Comparison of ENCODE assay signal across 8 cellular contexts in genomic region chr5:35230043-35230611, GRCh38. TPM values are rescaled to one million over a fixed set of nuclear protein-coding genes. Genes with fewer than 3 reads are reported as not detected.
DNase-seq lines count a peak whose midpoint lies in the region; ATAC-seq, FAIRE-seq and TF ChIP-seq lines count a peak whose summit lies in the region.

TSS of gene PRLR (minus strand) at chr5:35230487. CDS start at chr5:35089620, 140,867 bp downstream.

- H4K20me1 ChIP-seq in KMS-11 (ENCODE audit: insufficient read depth) (no peaks in the 10 kb centered on the region), GM12878 (ENCODE audit: control insufficient read depth, insufficient read depth) (no peaks in the 10 kb centered on the region)

- POLR2A ChIA-PET in CD4-positive, alpha-beta T cell (lab: Charles Lee) = no interaction called here
- POLR2A ChIA-PET in GM12878 (lab: Charles Lee) = interaction anchor here (0.9 to 5.7 kb wide), 8 partner anchors 9 to 206 kb away, joined by 3 to 46 read pairs (median 6); no protein-coding TSS in a partner anchor

- peaks cover 44% of the 10 kb centered on the region for H3K27me3 ChIP-seq in CD4-positive, alpha-beta T cell (ENCODE audit: control insufficient read depth, insufficient read depth, low read length)
- H3K27me3 ChIP-seq in KMS-11 (ENCODE audit: insufficient read depth, low read depth) (no peaks in the 10 kb centered on the region), GM12878 (replicated peaks in 1 of 2; ENCODE audit: control insufficient read depth in 2 of 2, insufficient read depth in 2 of 2, low read length in 1 of 2) (peaks cover 0 to 8% of the 10 kb centered on the region in 2 experiments; a peak in 2 of 4 replicates), spleen (replicated peaks in 1 of 7) (peaks cover 0 to 69% (median 25%) of the 10 kb centered on the region in 7 donors)

- CTCF ChIA-PET in CD4-positive, alpha-beta T cell (lab: Charles Lee) = no interaction called here
- CTCF ChIA-PET in GM12878 (lab: Yijun Ruan, JAX) = interaction anchor here (0.6 to 9.6 kb wide), 22 partner anchors 8 to 695 kb away, joined by 3 to 112 read pairs (median 6); no protein-coding TSS in a partner anchor

- 29% methylated on average over 32 of the region's 42 CpGs for WGBS in GM12878 (ENCODE audit: insufficient coverage, insufficient replicate concordance, low lambda C conversion rate, missing lambda C conversion rate)
- WGBS in spleen, 5 donors = 3 to 7% (median 3%) methylated on average over 20 to 42 of the region's 42 CpGs

- no peak for TF ChIP-seq RAD21 in GM12878 (IDR thresholded peaks at IDR 0.05; ENCODE audit: insufficient read depth, low read depth, low read length)

- intact Hi-C loops in CD4-positive, alpha-beta T cell (cut with DNase I, micrococcal nuclease) = no loop called here
- intact Hi-C loops in GM12878 (cut with micrococcal nuclease; ENCODE audit: unreplicated experiment) (no loop called here), spleen (cut with DNase I; ENCODE audit: low total_unique reads) (no loop called here)

- no peaks in the 10 kb centered on the region for H3K79me2 ChIP-seq in KMS-11 (ENCODE audit: insufficient read depth, low read depth)
- no peaks in the 10 kb centered on the region for H3K79me2 ChIP-seq in GM12878 (ENCODE audit: control insufficient read depth, insufficient read depth, low read length)

- H3K9ac ChIP-seq in KMS-11 = no peak within 1 kb of the TSS
- H3K9ac ChIP-seq in GM12878 (ENCODE audit: control insufficient read depth, insufficient read depth, low read length) = peak within 1 kb of the TSS; percentile 44

- no peak for DNase-seq in CD4-positive, alpha-beta T cell
- no peak for DNase-seq in GM12878 (ENCODE audit: low read depth, low spot score)
- DNase-seq in iris pigment epithelial cell (ENCODE audit: low read depth) = peak; percentile 41
- no peak for DNase-seq in spleen
- DNase-seq in NCI-H1092 treated with DMSO at 0.1 percent for 48 hours (lab: John Stamatoyannopoulos, UW) = no peak
- DNase-seq in GM19240 (ENCODE audit: insufficient read length, low spot score) = no peak

- peak within 1 kb of the TSS; percentile 81 for H2AFZ ChIP-seq in KMS-11 (ENCODE audit: low read depth)
- H2AFZ ChIP-seq in GM12878 (ENCODE audit: control insufficient read depth, low read depth, low read length) = peak within 1 kb of the TSS; percentile 64

- no peak within 1 kb of the TSS for H3K27ac Mint-ChIP-seq in CD4-positive, alpha-beta T cell

- H3K27ac ChIP-seq in CD4-positive, alpha-beta T cell (ENCODE audit: low read depth, low read length) = no peak within 1 kb of the TSS
- H3K27ac ChIP-seq in KMS-11 (no peak within 1 kb of the TSS), GM12878 (ENCODE audit: control insufficient read depth, insufficient read depth) (peak within 1 kb of the TSS; percentile 25; the same call in 1 of the 2 replicates), spleen (no peak within 1 kb of the TSS)

- H3K36me3 Mint-ChIP-seq in CD4-positive, alpha-beta T cell (ENCODE audit: low read depth) = no peaks in the 10 kb centered on the region

- H3K4me2 ChIP-seq in KMS-11 (peak within 1 kb of the TSS; percentile 57), GM12878 (ENCODE audit: control insufficient read depth, insufficient read depth) (peak within 1 kb of the TSS; percentile 90)

- no peak within 1 kb of the TSS for H3K4me3 ChIP-seq in KMS-11 (IDR thresholded peaks at IDR 0.05; ENCODE audit: insufficient read depth, low read depth, low read length)
- H3K4me3 ChIP-seq in GM12878 = peak within 1 kb of the TSS; percentile 64
- H3K4me3 ChIP-seq in spleen = peak within 1 kb of the TSS; percentile 4 to 63 (median 31)

- TSS peak; percentile 91 for BruUV-seq in GM12878 (replicated peaks; lab: Mats Ljungman, UMichigan)

- FAIRE-seq in GM12878 (lab: Jason Lieb, UNC) = no peak

- RAD21 ChIA-PET in GM12878 (lab: Charles Lee; ENCODE audit: unreplicated experiment) = interaction anchor here (0.7 to 5.7 kb wide), 24 partner anchors 9 to 694 kb away, joined by 3 to 108 read pairs (median 4); no protein-coding TSS in a partner anchor

- H3K9me3 ChIP-seq in CD4-positive, alpha-beta T cell (ENCODE audit: control insufficient read depth, low read length) = no peaks in the 10 kb centered on the region
- H3K9me3 ChIP-seq in GM12878 (replicated peaks; ENCODE audit: control insufficient read depth, insufficient read depth, low read length) (no peaks in the 10 kb centered on the region; the same call in 2 of the 3 replicates), spleen (no peaks in the 10 kb centered on the region)

- no peak for TF ChIP-seq CTCF in CD4-positive, alpha-beta T cell (IDR thresholded peaks at IDR 0.05)
- TF ChIP-seq CTCF in KMS-11 (conservative IDR thresholded peaks at IDR 0.05; ENCODE audit: low read depth, low read length) (no peak), GM12878 (IDR thresholded peaks at IDR 0.05 in 2 of 3, conservative IDR thresholded peaks at IDR 0.05 in 1 of 3; ENCODE audit: control insufficient read depth in 2 of 3, extremely low read depth in 1 of 3, insufficient read depth in 1 of 3, low read depth in 3 of 3, low read length in 3 of 3) (no peak), spleen (IDR thresholded peaks at IDR 0.05 in 8 of 11, conservative IDR thresholded peaks at IDR 0.05 in 3 of 11) (no peak)

- no peaks in the 10 kb centered on the region for H3K9me3 Mint-ChIP-seq in CD4-positive, alpha-beta T cell

- no peak for TF ChIP-seq POLR2A in GM12878 (IDR thresholded peaks at IDR 0.05; ENCODE audit: low read depth, low read length)
- no peak for TF ChIP-seq POLR2A in spleen (IDR thresholded peaks at IDR 0.05)

- H3K36me3 ChIP-seq in KMS-11 (ENCODE audit: insufficient read depth) = no peaks in the 10 kb centered on the region
- no peaks in the 10 kb centered on the region for H3K36me3 ChIP-seq in GM12878 (ENCODE audit: control insufficient read depth in 2 of 2, insufficient read depth in 2 of 2, low read length in 1 of 2)
- no peaks in the 10 kb centered on the region for H3K36me3 ChIP-seq in spleen

- H3K4me3 Mint-ChIP-seq in CD4-positive, alpha-beta T cell = peak within 1 kb of the TSS; percentile 60

- TF ChIP-seq EP300 in GM12878 (IDR thresholded peaks at IDR 0.05; ENCODE audit: borderline replicate concordance in 1 of 2, control insufficient read depth in 1 of 2, low read depth in 2 of 2, low read length in 2 of 2) = no peak

- peaks cover 17% of the 10 kb centered on the region for H3K4me1 Mint-ChIP-seq in CD4-positive, alpha-beta T cell (ENCODE audit: low read depth)

- SMC1A ChIA-PET in GM12878 (lab: Charles Lee; ENCODE audit: uncharacterized antibody, unreplicated experiment) = interaction anchor here (0.7 to 11.8 kb wide), 21 partner anchors 11 to 669 kb away, joined by 3 to 224 read pairs (median 4); partner anchors contain the start of gene SPEF2

- in situ Hi-C loops in GM12878 (cut with MboI) = no loop called here

- H3K4me1 ChIP-seq in KMS-11 (ENCODE audit: low read depth, poor library complexity, severe bottlenecking) (peaks cover 9% of the 10 kb centered on the region), GM12878 (ENCODE audit: control insufficient read depth, insufficient read depth, low read length) (no peaks in the 10 kb centered on the region), spleen (peaks cover 0 to 16% (median 12%) of the 10 kb centered on the region in 6 donors)

- peaks cover 85% of the 10 kb centered on the region for H3K27me3 Mint-ChIP-seq in CD4-positive, alpha-beta T cell

- no peak for ATAC-seq in CD4-positive, alpha-beta T cell (ENCODE audit: poor library complexity)
- peak; percentile 31 for ATAC-seq in GM19452 (IDR thresholded peaks at IDR 0.05; ENCODE audit: unreplicated experiment)
- peak; percentile 38 for ATAC-seq in GM12878

TF ChIP-seq in GM12878, 131 proteins besides CTCF, POLR2A, EP300 and RAD21 (continues in another document):
- TF ChIP-seq NKRF (conservative IDR thresholded peaks at IDR 0.05) (0 out of 2 replicates have a peak, but pooled peaks have one; percentile 40), IKZF2 (IDR thresholded peaks at IDR 0.05) (no peak; a peak in 1 of 4 replicates), YBX1 (IDR thresholded peaks at IDR 0.05) (no peak)

RNA-seq across cellular contexts. Expression of gene PRLR, which starts in this region (rescaled TPM):
- under 1 TPM in 1 of 2 experiments, not detected in 1; 0.03 TPM for total RNA-seq in CD4-positive, alpha-beta T cell
- total RNA-seq in GM12878 (2013; cell fraction: nucleolus; rRNA removed) = 26.0 and 26.3 TPM in 2 replicates
- total RNA-seq in GM12878 (2014; rRNA removed) (0.11 and 0.16 TPM in 2 replicates), GM12878 (2014; rRNA removed; fragmentation: Illumina TruSeq; extraction: Trizol) (0.27 and 0.28 TPM in 2 replicates), GM12878 (2021) (0.64 and 0.88 TPM in 2 replicates), spleen (under 1 TPM; 0.09 to 0.82 (median 0.40) TPM)
- polyA plus RNA-seq in GM12878 (2011; ENCODE audit: low read depth) = 0.09 TPM
- polyA plus RNA-seq in GM12878 (2011; rRNA removed) (8.1 and 11.1 TPM in 2 replicates), GM12878 (2014; fragmentation: Illumina TruSeq; extraction: Trizol) (0.22 TPM in 2 replicates), GM12878 (2014; fragmentation: Nextera tagmentation; extraction: Ambion mirVana) (under 1 TPM; 0.04 to 0.85 TPM), GM12878 (2014; rRNA removed) (0.08 and 0.10 TPM in 2 replicates), GM12878 (2016; fragmentation: Nextera tagmentation; extraction: Ambion mirVana) (under 1 TPM; 0.03 to 0.19 TPM), spleen (under 1 TPM; 0.02 to 0.03 (median 0.03) TPM)
- 8.1 and 8.4 TPM in 2 replicates for polyA plus RNA-seq in GM12878 (2011; cell fraction: cytosol; rRNA removed)
- 14.4 and 14.9 TPM in 2 replicates for polyA plus RNA-seq in GM12878 (2011; cell fraction: nucleus; rRNA removed)
- 0.13 and 0.14 TPM in 2 replicates for polyA plus RNA-seq in GM12878 (2012)
- polyA minus RNA-seq in GM12878 (2011; rRNA and poly(A)+ RNA removed) = 34.9 and 35.0 TPM in 2 replicates
- polyA minus RNA-seq in GM12878 (2011; cell fraction: cytosol; rRNA and poly(A)+ RNA removed) = 11.4 and 14.6 TPM in 2 replicates
- 10.6 and 19.5 TPM in 2 replicates for polyA minus RNA-seq in GM12878 (2011; cell fraction: nucleus; rRNA and poly(A)+ RNA removed)
